ENCODE assay signal across 16 cellular contexts in genomic region chr2:18924905-18925691, GRCh38.
DNase-seq lines count a peak whose midpoint lies in the region; ATAC-seq, FAIRE-seq and TF ChIP-seq lines count a peak whose summit lies in the region.
"Had no signal": no experiment of that assay in that cellular context is flagged by ENCODE, and none has a peak within 500 bp of the region (broad histone marks: within the 10 kb centered on the region; RNA-seq: fewer than 3 reads in every experiment).

No MANE protein-coding gene starts in this region.

- peaks cover 34% of the 10 kb centered on the region for H3K4me1 Mint-ChIP-seq in nephron
- H3K4me1 Mint-ChIP-seq: activated B cell treated with CpG ODN at 0.5 μM for 24 hours, natural killer cell had no signal

- H3K27ac Mint-ChIP-seq in nephron, result peak overlapping the region; percentile 35 to 61 (median 57)
- H3K27ac Mint-ChIP-seq: activated B cell treated with CpG ODN at 0.5 μM for 24 hours; activated naive CD8-positive, alpha-beta T cell; natural killer cell had no signal

- H3K9me3 Mint-ChIP-seq in nephron, result peaks cover 3% of the 10 kb centered on the region

- DNase-seq in AG20443 (ENCODE audit: low spot score) (peak; percentile 69), M059J (ENCODE audit: low read depth) (peak; percentile 84)
- DNase-seq in activated CD4-positive, alpha-beta T cell treated with anti-CD3 and anti-CD28 coated beads for 1 hour, result no peak
- DNase-seq: activated B cell treated with CpG ODN at 0.5 μM for 24 hours, cortex of kidney, natural killer cell, NCI-H2081, sigmoid colon, stomach had no signal

- ATAC-seq in GM18517 (IDR thresholded peaks at IDR 0.05; ENCODE audit: unreplicated experiment) (no peak), GM21515 (IDR thresholded peaks at IDR 0.05; ENCODE audit: unreplicated experiment) (no peak), HG03139 (IDR thresholded peaks at IDR 0.05; ENCODE audit: unreplicated experiment) (no peak)
- ATAC-seq: gastroesophageal sphincter, natural killer cell had no signal

- no peak for TF ChIP-seq CTCF in nephron (IDR thresholded peaks at IDR 0.05; ENCODE audit: unreplicated experiment in 3 of 3)

- no peaks in the 10 kb centered on the region for H3K27me3 Mint-ChIP-seq in nephron (ENCODE audit: low read depth)
- H3K27me3 Mint-ChIP-seq: activated B cell treated with CpG ODN at 0.5 μM for 24 hours; activated naive CD8-positive, alpha-beta T cell had no signal

- peak; percentile 98 for FAIRE-seq in endometrium (lab: Jason Lieb, UNC)

- no peaks in the 10 kb centered on the region for H3K36me3 Mint-ChIP-seq in nephron (ENCODE audit: low read depth)

- H3K4me3 Mint-ChIP-seq in nephron, result no peak overlapping the region
- H3K4me3 Mint-ChIP-seq: activated B cell treated with CpG ODN at 0.5 μM for 24 hours; activated naive CD8-positive, alpha-beta T cell; natural killer cell had no signal
